9 cellular contexts compared by ENCODE assay signal in the genomic region with DNA sequence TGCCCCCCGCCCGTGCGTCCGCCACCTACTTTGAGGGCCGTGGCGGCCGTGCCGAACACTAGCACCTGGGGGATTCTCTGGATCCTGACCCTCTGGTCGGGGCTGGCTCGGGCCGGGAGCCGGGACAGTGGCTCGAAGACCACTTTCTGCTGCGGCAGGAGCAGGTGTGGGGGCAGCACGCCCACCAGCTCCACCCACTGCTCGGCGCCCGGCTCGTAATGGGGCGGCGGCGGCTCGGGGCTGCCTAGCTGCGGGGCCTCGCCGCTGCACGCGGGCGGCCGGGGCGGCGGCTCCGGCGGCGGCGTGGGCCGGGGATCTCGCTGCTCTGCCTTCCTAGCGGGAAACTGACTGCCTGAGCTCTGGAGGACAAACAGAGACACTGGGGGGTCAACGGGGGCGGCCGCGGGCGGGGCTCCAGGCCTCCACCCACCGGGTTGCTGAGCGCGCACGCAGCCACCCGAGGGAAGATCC. TPM values are rescaled to one million over a fixed set of nuclear protein-coding genes. Genes with fewer than 3 reads are reported as not detected.
DNase-seq lines count a peak whose midpoint lies in the region; ATAC-seq lines count a peak whose summit lies in the region.
"Had no signal": no experiment of that assay in that cellular context is flagged by ENCODE, and none has a peak within 500 bp of the region (broad histone marks: within the 10 kb centered on the region; RNA-seq: fewer than 3 reads in every experiment).

No MANE protein-coding gene starts in this region.

- no peak for DNase-seq in mesendoderm
- no peak for DNase-seq in central memory CD4-positive, alpha-beta T cell
- DNase-seq in GM19240 (ENCODE audit: insufficient read length, low spot score): no peak
- DNase-seq: DMS 273 treated with DMSO at 0.1 percent for 48 hours; PC-9; stimulated activated CD4-positive, alpha-beta T cell treated with anti-CD3 and anti-CD28 coated beads, Interleukin-1b, Interleukin-23, amount 100 ng/mL, for 48 hours had no signal

- H3K27ac ChIP-seq in BLaER1: peak overlapping the region; percentile 67
- peak overlapping the region; percentile 20 for H3K27ac ChIP-seq in adipose tissue (ENCODE audit: low read depth, low read length)
- H3K27ac ChIP-seq in mesendoderm (ENCODE audit: low read depth, low read length): peak overlapping the region; percentile 80
- H3K27ac ChIP-seq: PC-9 had no signal

- 2 to 42% (median 2%) methylated on average over 23 to 49 of the region's 49 CpGs for WGBS in adipose tissue, 3 donors
- WGBS in mesendoderm (ENCODE audit: extremely low coverage, insufficient coverage, low lambda C conversion rate): no CpG with 5 or more reads among the region's 49 CpGs

- H3K9me3 ChIP-seq in BLaER1: no peaks in the 10 kb centered on the region

- H2BK120ac ChIP-seq in mesendoderm (ENCODE audit: low read depth, low read length): no peak overlapping the region

- peak overlapping the region; percentile 59 for H3K4me3 ChIP-seq in BLaER1
- peak overlapping the region; percentile 23 for H3K4me3 ChIP-seq in mesendoderm (ENCODE audit: low read length)
- H3K4me3 ChIP-seq: PC-9 had no signal

- H3K36me3 ChIP-seq in BLaER1 (peaks cover 43% of the 10 kb centered on the region; the same call in 1 of the 2 replicates), mesendoderm (ENCODE audit: control insufficient read depth, insufficient read depth, low read length) (no peaks in the 10 kb centered on the region)

- H3K27me3 ChIP-seq in BLaER1 (peaks cover 30% of the 10 kb centered on the region), mesendoderm (ENCODE audit: insufficient read depth, low read length, poor library complexity) (no peaks in the 10 kb centered on the region)

- no peak overlapping the region for H4K8ac ChIP-seq in mesendoderm (ENCODE audit: low read depth, low read length)

- H2AK5ac ChIP-seq in mesendoderm (ENCODE audit: low read length): no peak overlapping the region

- H3K79me1 ChIP-seq in mesendoderm (ENCODE audit: low read length): no peaks in the 10 kb centered on the region

- no peak overlapping the region for H2BK15ac ChIP-seq in mesendoderm (replicated peaks; ENCODE audit: low read depth)

- H3K4ac ChIP-seq in mesendoderm (ENCODE audit: low read depth, low read length): peak overlapping the region; percentile 91

- H3K18ac ChIP-seq in mesendoderm (ENCODE audit: low read length): peak overlapping the region; percentile 82

- peaks cover 58% of the 10 kb centered on the region for H3K4me1 ChIP-seq in BLaER1
- peaks cover 3% of the 10 kb centered on the region for H3K4me1 ChIP-seq in mesendoderm (ENCODE audit: control insufficient read depth, low read depth, low read length)

- no peak overlapping the region for H2BK5ac ChIP-seq in mesendoderm (ENCODE audit: low read length)

- H3K23ac ChIP-seq in mesendoderm (ENCODE audit: low read length): no peak overlapping the region

- H3K79me2 ChIP-seq in mesendoderm (ENCODE audit: control insufficient read depth, insufficient read depth, low read length): no peaks in the 10 kb centered on the region

- H3K9ac ChIP-seq in BLaER1 (peak overlapping the region; percentile 67), mesendoderm (ENCODE audit: low read length) (peak overlapping the region; percentile 70)

- no peak overlapping the region for H4K5ac ChIP-seq in mesendoderm (ENCODE audit: low read length)

- peak overlapping the region; percentile 87 for H3K56ac ChIP-seq in mesendoderm (ENCODE audit: low read length)

- H3K4me2 ChIP-seq in BLaER1: peak overlapping the region; percentile 87
- peak overlapping the region; percentile 78 for H3K4me2 ChIP-seq in mesendoderm (ENCODE audit: low read length)
- H3K4me2 ChIP-seq: PC-9 had no signal

- ATAC-seq in GM19455 (IDR thresholded peaks at IDR 0.05; ENCODE audit: unreplicated experiment): no peak

- no peaks in the 10 kb centered on the region for H4K20me1 ChIP-seq in BLaER1

RNA-seq across cellular contexts. Expression of gene DCAF15, which starts 26.4 kb away (rescaled TPM):
- 10 to 100 TPM; 13.5 to 29.0 (median 16.2) TPM for polyA plus RNA-seq in adipose tissue
- polyA plus RNA-seq in mesendoderm (2013, experiment 1 of 2): 41.4 TPM
- polyA plus RNA-seq in mesendoderm (2013, experiment 2 of 2): 40.1 TPM

RNA-seq across cellular contexts. Expression of gene RFX1, which starts 27.4 kb away (rescaled TPM):
- polyA plus RNA-seq in adipose tissue: 1 to 10 TPM; 4.4 to 5.8 (median 4.4) TPM
- polyA plus RNA-seq in mesendoderm (2013, experiment 1 of 2): 7.7 TPM
- 7.4 TPM for polyA plus RNA-seq in mesendoderm (2013, experiment 2 of 2)

RNA-seq across cellular contexts. Expression of gene PODNL1, which starts 40.5 kb away (rescaled TPM):
- polyA plus RNA-seq in adipose tissue: 1 to 10 TPM in 1 of 3 donors, under 1 TPM in 2; 0.10 to 2.5 (median 0.58) TPM
- polyA plus RNA-seq in mesendoderm (2013, experiment 1 of 2): 0.21 TPM
- 0.25 TPM for polyA plus RNA-seq in mesendoderm (2013, experiment 2 of 2)

RNA-seq across cellular contexts. Expression of gene RLN3, which starts 49.2 kb away (rescaled TPM):
- polyA plus RNA-seq in adipose tissue: not detected
- polyA plus RNA-seq in mesendoderm (2013, experiment 1 of 2): not detected
- polyA plus RNA-seq in mesendoderm (2013, experiment 2 of 2): not detected

RNA-seq across cellular contexts. Expression of gene IL27RA, which starts 52.8 kb away (rescaled TPM):
- polyA plus RNA-seq in adipose tissue: 1 to 10 TPM; 2.7 to 8.5 (median 2.9) TPM
- polyA plus RNA-seq in mesendoderm (2013, experiment 1 of 2): 6.1 TPM
- polyA plus RNA-seq in mesendoderm (2013, experiment 2 of 2): 5.8 TPM

Comparison
In these comparisons a context has a peak if more than half of its experiments do, and no peak if none do; other contexts are left out.
1. H3K27ac ChIP-seq: peak in every context shown above with its lines; median percentile 80 in mesendoderm; 67 in BLaER1; 20 in adipose tissue.